Comparison of ENCODE assay signal across 7 cellular contexts in genomic region chr11:74949748-74950127, GRCh38. TPM values are rescaled to one million over a fixed set of nuclear protein-coding genes. Genes with fewer than 3 reads are reported as not detected.
DNase-seq lines count a peak whose midpoint lies in the region; ATAC-seq and TF ChIP-seq lines count a peak whose summit lies in the region.

No MANE protein-coding gene starts in this region.

- H3K9me3 ChIP-seq in GM23248 (ENCODE audit: low read depth) = no peaks in the 10 kb centered on the region
- no peaks in the 10 kb centered on the region for H3K9me3 ChIP-seq in SJSA1 (replicated peaks)
- H3K9me3 ChIP-seq in prostate gland = no peaks in the 10 kb centered on the region

- H3K4me1 ChIP-seq in GM23248 (ENCODE audit: insufficient read depth) (peaks cover 20% of the 10 kb centered on the region), SJSA1 (replicated peaks) (no peaks in the 10 kb centered on the region), prostate gland (replicated peaks) (no peaks in the 10 kb centered on the region)

- H2AFZ ChIP-seq in GM23248 = peak overlapping the region; percentile 98

- no peak for TF ChIP-seq CTCF in fibroblast of the aortic adventitia (IDR thresholded peaks at IDR 0.05; ENCODE audit: insufficient read depth, low read length)
- TF ChIP-seq CTCF in prostate gland (IDR thresholded peaks at IDR 0.05) = no peak

- peak overlapping the region; percentile 71 for H3K27ac ChIP-seq in GM23248
- peak overlapping the region; percentile 72 for H3K27ac ChIP-seq in SJSA1
- H3K27ac ChIP-seq in prostate gland = peak overlapping the region; percentile 82

- TF ChIP-seq POLR2A in prostate gland (IDR thresholded peaks at IDR 0.05) = no peak

- H3K27me3 ChIP-seq in GM23248 (replicated peaks; ENCODE audit: insufficient read depth) (no peaks in the 10 kb centered on the region), SJSA1 (replicated peaks) (no peaks in the 10 kb centered on the region), prostate gland (replicated peaks; ENCODE audit: insufficient read depth) (no peaks in the 10 kb centered on the region)

- ATAC-seq in esophagus mucosa = no peak
- ATAC-seq in HG02610 (IDR thresholded peaks at IDR 0.05; ENCODE audit: unreplicated experiment) = no peak

- no peaks in the 10 kb centered on the region for H3K36me3 ChIP-seq in GM23248 (ENCODE audit: low read depth)
- no peaks in the 10 kb centered on the region for H3K36me3 ChIP-seq in SJSA1
- H3K36me3 ChIP-seq in prostate gland = no peaks in the 10 kb centered on the region

- 1% methylated on average over 6 of the region's 6 CpGs for WGBS in GM23248 (ENCODE audit: low coverage in 1 of 2, low lambda C conversion rate in 2 of 2, missing lambda C conversion rate in 2 of 2), 2 experiments
- WGBS in prostate gland = under 1% methylated on average over 6 of the region's 6 CpGs

- H3K4me3 ChIP-seq in GM23248 = peak overlapping the region; percentile 97
- peak overlapping the region; percentile 71 for H3K4me3 ChIP-seq in SJSA1
- H3K4me3 ChIP-seq in fibroblast of the aortic adventitia (ENCODE audit: low read depth, low read length) = peak overlapping the region; percentile 99
- H3K4me3 ChIP-seq in prostate gland = peak overlapping the region; percentile 83 to 84

- no peaks in the 10 kb centered on the region for H4K20me1 ChIP-seq in GM23248 (ENCODE audit: insufficient read depth)

- peaks cover 69% of the 10 kb centered on the region for H3K79me2 ChIP-seq in GM23248 (ENCODE audit: insufficient read depth)

- in situ Hi-C loops in GM23248 (cut with MboI) = no loop called here

- H3K4me2 ChIP-seq in GM23248 (ENCODE audit: unreplicated experiment) = peak overlapping the region; percentile 97

- DNase-seq in GM23248 (peak; percentile 60), SJSA1 (ENCODE audit: low read depth in 1 of 2, low spot score in 2 of 2) (no peak), fibroblast of the aortic adventitia (ENCODE audit: low read depth) (peak; percentile 42), prostate gland (ENCODE audit: low spot score) (no peak), foreskin melanocyte (no peak)

- H3F3A ChIP-seq in GM23248 (ENCODE audit: insufficient read depth) = peaks cover 9% of the 10 kb centered on the region

- peak overlapping the region; percentile 93 for H3K9ac ChIP-seq in GM23248

- no peaks in the 10 kb centered on the region for H3K9me2 ChIP-seq in GM23248 (ENCODE audit: insufficient read depth)

- intact Hi-C loops in prostate gland (cut with DNase I) = no loop called here

RNA-seq across cellular contexts. Expression of gene SPCS2, which starts 0.7 kb away (rescaled TPM):
- 51.1 and 316 TPM in 2 replicates for total RNA-seq in GM23248 (2014; rRNA removed; shearing (Covaris generic))
- polyA plus RNA-seq in GM23248 (2016; fragmentation: Nextera tagmentation; extraction: Ambion mirVana) = 335 and 370 TPM in 2 replicates
- total RNA-seq in SJSA1 (2014; rRNA removed; shearing (Covaris generic)) = 16.3 and 22.0 TPM in 2 replicates
- total RNA-seq in fibroblast of the aortic adventitia (ENCODE audit: low replicate concordance) (7.2 and 43.5 TPM in 2 replicates), prostate gland (10 to 100 TPM; 76.9 to 82.4 TPM), esophagus mucosa (76.8 TPM)

RNA-seq across cellular contexts. Expression of gene XRRA1, which starts 0.8 kb away (rescaled TPM):
- 1.4 and 3.2 TPM in 2 replicates for total RNA-seq in GM23248 (2014; rRNA removed; shearing (Covaris generic))
- polyA plus RNA-seq in GM23248 (2016; fragmentation: Nextera tagmentation; extraction: Ambion mirVana) = 7.0 and 7.3 TPM in 2 replicates
- 2.2 and 3.6 TPM in 2 replicates for total RNA-seq in SJSA1 (2014; rRNA removed; shearing (Covaris generic))
- total RNA-seq in fibroblast of the aortic adventitia (ENCODE audit: low replicate concordance) (14.5 and 28.0 TPM in 2 replicates), prostate gland (10 to 100 TPM; 16.2 to 52.1 TPM), esophagus mucosa (2.4 TPM)

RNA-seq across cellular contexts. Expression of gene NEU3, which starts 39.0 kb away (rescaled TPM):
- total RNA-seq in GM23248 (2014; rRNA removed; shearing (Covaris generic)) = 6.2 and 6.4 TPM in 2 replicates
- polyA plus RNA-seq in GM23248 (2016; fragmentation: Nextera tagmentation; extraction: Ambion mirVana) = 2.3 and 2.5 TPM in 2 replicates
- total RNA-seq in SJSA1 (2014; rRNA removed; shearing (Covaris generic)) = 3.2 and 5.7 TPM in 2 replicates
- total RNA-seq in fibroblast of the aortic adventitia (ENCODE audit: low replicate concordance) (2.9 and 5.2 TPM in 2 replicates), prostate gland (10 to 100 TPM; 19.4 to 26.2 TPM), esophagus mucosa (2.7 TPM)

Comparison
In these comparisons a context has a peak if more than half of its experiments do, and no peak if none do; other contexts are left out.
1. DNase-seq: peak in GM23248 (single experiment) and fibroblast of the aortic adventitia (single experiment); none in SJSA1 (0 of 2), prostate gland (single experiment) and foreskin melanocyte (single experiment).
2. Peak in every context shown above with its lines, with median percentiles within 50 percentile points of each other: H3K27ac ChIP-seq and H3K4me3 ChIP-seq.